In genomic region chr10:4656576-4657194, GRCh38 we compare ENCODE assay signal across 9 cellular contexts.
A peak's percentile ranks its signal among the peaks of the same experiment; 100 is the strongest.
DNase-seq lines count a peak whose midpoint lies in the region; ATAC-seq and TF ChIP-seq lines count a peak whose summit lies in the region.
"Had no signal": no experiment of that assay in that cellular context is flagged by ENCODE, and none has a peak within 500 bp of the region (broad histone marks: within the 10 kb centered on the region; RNA-seq: fewer than 3 reads in every experiment).

No MANE protein-coding gene starts in this region.

- no peak overlapping the region for H2BK120ac ChIP-seq in H9 (ENCODE audit: low read depth, low read length, poor library complexity, severe bottlenecking)

- intact Hi-C loops in prostate gland (cut with DNase I), result loop anchor here (5.0 to 10.0 kb wide), 5 partner anchors 142 to 1462 kb away; no protein-coding TSS in a partner anchor

- no peak overlapping the region for H3K23ac ChIP-seq in H9 (ENCODE audit: insufficient read length, low read depth, low read length)

- H2BK15ac ChIP-seq in H9 (ENCODE audit: low read depth, low read length), result no peak overlapping the region

- no peaks in the 10 kb centered on the region for H3K9me3 ChIP-seq in CD4-positive, CD25-positive, alpha-beta regulatory T cell (ENCODE audit: control insufficient read depth in 2 of 2, low read length in 2 of 2)
- no peaks in the 10 kb centered on the region for H3K9me3 ChIP-seq in H9 (ENCODE audit: control insufficient read depth, low read depth, low read length)
- H3K9me3 ChIP-seq in prostate gland, result no peaks in the 10 kb centered on the region

- no peaks in the 10 kb centered on the region for H3K79me2 ChIP-seq in H9 (ENCODE audit: insufficient read depth, low read length)

- H3K4me1 Mint-ChIP-seq in CD4-positive, CD25-positive, alpha-beta regulatory T cell, result peaks cover under 1 to 13% (median 11%) of the 10 kb centered on the region in 4 donors
- peaks cover 16 to 21% of the 10 kb centered on the region in 2 experiments for H3K4me1 Mint-ChIP-seq in H9

- H3K27me3 Mint-ChIP-seq in CD4-positive, CD25-positive, alpha-beta regulatory T cell, result peaks cover 5% of the 10 kb centered on the region
- no peaks in the 10 kb centered on the region; the same call in 1 of the 2 replicates for H3K27me3 Mint-ChIP-seq in H9 (ENCODE audit: low read depth)

- H4K5ac ChIP-seq in H9 (ENCODE audit: insufficient read length, low read depth, low read length), result no peak overlapping the region

- WGBS in H9 (ENCODE audit: extremely low coverage, insufficient read length, low lambda C conversion rate), result no CpG with 5 or more reads among the region's 7 CpGs
- 19% methylated on average over 7 of the region's 7 CpGs for WGBS in prostate gland

- H3K14ac ChIP-seq in H9 (ENCODE audit: insufficient read depth, low read length), result no peak overlapping the region

- no peak overlapping the region for H3T11ph ChIP-seq in H9 (ENCODE audit: low read length)

- no peak overlapping the region for H3K4me2 ChIP-seq in H9 (ENCODE audit: insufficient read depth, insufficient read length, low read length)

- H2AFZ ChIP-seq in H9 (ENCODE audit: low read length), result no peak overlapping the region

- H3K27me3 ChIP-seq in CD4-positive, CD25-positive, alpha-beta regulatory T cell (ENCODE audit: control insufficient read depth, insufficient read depth, low read length), result no peaks in the 10 kb centered on the region
- no peaks in the 10 kb centered on the region for H3K27me3 ChIP-seq in H9 (ENCODE audit: insufficient read depth, low read length)
- no peaks in the 10 kb centered on the region for H3K27me3 ChIP-seq in prostate gland (replicated peaks; ENCODE audit: insufficient read depth)

- peak in 1 of 2 donors; percentile 47 for ATAC-seq in CD4-positive, CD25-positive, alpha-beta regulatory T cell (ENCODE audit: low read depth in 2 of 2)
- no peak for ATAC-seq in GM18868 (IDR thresholded peaks at IDR 0.05; ENCODE audit: unreplicated experiment)

- no peak overlapping the region for H3K27ac ChIP-seq in CD4-positive, CD25-positive, alpha-beta regulatory T cell (ENCODE audit: insufficient read depth, low read length, poor library complexity, severe bottlenecking)
- H3K27ac ChIP-seq in H9 (ENCODE audit: insufficient read length, low read depth, low read length) (no peak overlapping the region), prostate gland (no peak overlapping the region)

- no peaks in the 10 kb centered on the region for H3K36me3 Mint-ChIP-seq in CD4-positive, CD25-positive, alpha-beta regulatory T cell
- H3K36me3 Mint-ChIP-seq in H9 (ENCODE audit: insufficient read depth in 1 of 3, low read depth in 3 of 3), result no peaks in the 10 kb centered on the region

- H2BK5ac ChIP-seq in H9 (ENCODE audit: insufficient read length, low read length), result no peak overlapping the region

- H2BK20ac ChIP-seq in H9 (ENCODE audit: low read depth, low read length, poor library complexity, severe bottlenecking), result no peak overlapping the region

- no peak overlapping the region for H3K18ac ChIP-seq in H9 (ENCODE audit: insufficient read length, low read depth, low read length)

- no peak overlapping the region for H4K91ac ChIP-seq in H9 (ENCODE audit: insufficient read length, low read depth, low read length)

- H4K20me1 ChIP-seq in H9 (ENCODE audit: control insufficient read depth, insufficient read depth, insufficient read length), result no peaks in the 10 kb centered on the region

- H3K79me1 ChIP-seq in H9 (ENCODE audit: insufficient read depth, low read depth, low read length, poor library complexity, severe bottlenecking), result no peaks in the 10 kb centered on the region

- H3K23me2 ChIP-seq in H9 (ENCODE audit: insufficient read length, low read depth, low read length, poor library complexity, severe bottlenecking), result no peaks in the 10 kb centered on the region

- no peaks in the 10 kb centered on the region for H3K9me3 Mint-ChIP-seq in CD4-positive, CD25-positive, alpha-beta regulatory T cell
- H3K9me3 Mint-ChIP-seq in H9, result no peaks in the 10 kb centered on the region
- H3K9me3 Mint-ChIP-seq: IgD-negative memory B cell had no signal

- no peaks in the 10 kb centered on the region for H3K36me3 ChIP-seq in CD4-positive, CD25-positive, alpha-beta regulatory T cell (ENCODE audit: control insufficient read depth, insufficient read depth, low read length)
- no peaks in the 10 kb centered on the region for H3K36me3 ChIP-seq in prostate gland

- TF ChIP-seq POLR2A in prostate gland (IDR thresholded peaks at IDR 0.05), result no peak

- peak; percentile 25 to 59 (median 57) for DNase-seq in CD4-positive, CD25-positive, alpha-beta regulatory T cell
- peak; percentile 42 for DNase-seq in H9
- peak; percentile 69 for DNase-seq in NCI-H82 (lab: John Stamatoyannopoulos, UW)
- peak; percentile 12 for DNase-seq in activated T-helper 9 cell treated with anti-CD3 and anti-CD28 coated beads, Interleukin-2, amount 50 U/mL, for 16 hours (ENCODE audit: low read depth)
- DNase-seq in globus pallidus (ENCODE audit: low spot score), result peak; percentile 46
- DNase-seq in prostate gland (ENCODE audit: low spot score), result peak; percentile 52
- no peak for DNase-seq in mesenteric fat pad (ENCODE audit: low spot score)

- no peak overlapping the region for H2AK5ac ChIP-seq in H9 (ENCODE audit: insufficient read length, low read length)

- peaks cover 5% of the 10 kb centered on the region for H3K4me1 ChIP-seq in CD4-positive, CD25-positive, alpha-beta regulatory T cell (ENCODE audit: control insufficient read depth, insufficient read depth, low read length, poor library complexity, severe bottlenecking)
- H3K4me1 ChIP-seq in H9 (ENCODE audit: insufficient read depth, low read length), result no peaks in the 10 kb centered on the region
- peaks cover 6% of the 10 kb centered on the region for H3K4me1 ChIP-seq in prostate gland (replicated peaks)

- H2BK12ac ChIP-seq in H9 (ENCODE audit: insufficient read length, low read depth, low read length), result no peak overlapping the region

- H4K8ac ChIP-seq in H9 (replicated peaks; ENCODE audit: insufficient read length, low read depth, low read length), result no peak overlapping the region

- peak; percentile 88 for TF ChIP-seq CTCF in H9 (conservative IDR thresholded peaks at IDR 0.05)
- TF ChIP-seq CTCF in prostate gland (IDR thresholded peaks at IDR 0.05), result peak; percentile 68 to 88 (median 80)

- H3K4me3 Mint-ChIP-seq in CD4-positive, CD25-positive, alpha-beta regulatory T cell, result no peak overlapping the region
- H3K4me3 Mint-ChIP-seq in H9, result no peak overlapping the region
- H3K4me3 Mint-ChIP-seq: IgD-negative memory B cell had no signal

- H3K4me3 ChIP-seq in CD4-positive, CD25-positive, alpha-beta regulatory T cell (ENCODE audit: low read depth, low read length), result no peak overlapping the region
- no peak overlapping the region for H3K4me3 ChIP-seq in prostate gland

- H3K9ac ChIP-seq in H9 (ENCODE audit: extremely low read depth, insufficient read length, low read length), result no peak overlapping the region

- H3K56ac ChIP-seq in H9 (ENCODE audit: insufficient read length, low read depth, low read length), result no peak overlapping the region

- no peak overlapping the region for H3K4ac ChIP-seq in H9 (ENCODE audit: low read depth, low read length)

- H3K27ac Mint-ChIP-seq in CD4-positive, CD25-positive, alpha-beta regulatory T cell, result no peak overlapping the region
- no peak overlapping the region for H3K27ac Mint-ChIP-seq in H9
- H3K27ac Mint-ChIP-seq: IgD-negative memory B cell had no signal
